11 cellular contexts compared by ENCODE assay signal in genomic region chr7:123746055-123746454, GRCh38. TPM values are rescaled to one million over a fixed set of nuclear protein-coding genes. Genes with fewer than 3 reads are reported as not detected.
DNase-seq lines count a peak whose midpoint lies in the region; ATAC-seq and TF ChIP-seq lines count a peak whose summit lies in the region.
"Had no signal": no experiment of that assay in that cellular context is flagged by ENCODE, and none has a peak within 500 bp of the region (broad histone marks: within the 10 kb centered on the region; RNA-seq: fewer than 3 reads in every experiment).

No MANE protein-coding gene starts in this region.

- peaks cover 60% of the 10 kb centered on the region for H3K4me1 Mint-ChIP-seq in activated CD8-positive, alpha-beta T cell treated with anti-CD3 and anti-CD28 coated beads for 36 hours (ENCODE audit: low read depth)
- peaks cover 55 to 72% of the 10 kb centered on the region in 2 donors for H3K4me1 Mint-ChIP-seq in immature natural killer cell

- H3K4me3 ChIP-seq in left ventricle myocardium inferior (peak overlapping the region; percentile 89), upper lobe of right lung (peak overlapping the region; percentile 76)

- intact Hi-C loops in left ventricle myocardium inferior (cut with micrococcal nuclease): no loop called here
- intact Hi-C loops in left ventricle myocardium superior (cut with micrococcal nuclease): no loop called here
- intact Hi-C loops in activated CD8-positive, alpha-beta T cell treated with anti-CD3 and anti-CD28 coated beads for 36 hours (cut with micrococcal nuclease): loop anchor here (5.0 kb wide), 1 partner anchor 34 kb away; no protein-coding TSS in a partner anchor
- intact Hi-C loops in upper lobe of right lung (cut with DNase I): no loop called here

- TF ChIP-seq CTCF in left ventricle myocardium inferior (IDR thresholded peaks at IDR 0.05; ENCODE audit: borderline replicate concordance) (no peak), upper lobe of right lung (IDR thresholded peaks at IDR 0.05) (no peak)
- TF ChIP-seq CTCF in activated CD8-positive, alpha-beta T cell treated with anti-CD3 and anti-CD28 coated beads for 36 hours (IDR thresholded peaks at IDR 0.05): no peak

- no peaks in the 10 kb centered on the region for H3K9me3 Mint-ChIP-seq in activated CD8-positive, alpha-beta T cell treated with anti-CD3 and anti-CD28 coated beads for 36 hours
- no peaks in the 10 kb centered on the region for H3K9me3 Mint-ChIP-seq in immature natural killer cell

- H3K27ac ChIP-seq in left ventricle myocardium inferior (replicated peaks) (peak overlapping the region; percentile 98), upper lobe of right lung (no peak overlapping the region)
- H3K27ac ChIP-seq: thyroid gland had no signal

- ATAC-seq in left ventricle myocardium superior (no peak), upper lobe of right lung (no peak), GM21447 (IDR thresholded peaks at IDR 0.05; ENCODE audit: unreplicated experiment) (no peak), GM19324 (IDR thresholded peaks at IDR 0.05; ENCODE audit: low FRiP score, unreplicated experiment) (no peak)
- no peak for ATAC-seq in activated CD8-positive, alpha-beta T cell treated with anti-CD3 and anti-CD28 coated beads for 36 hours

- CTCF ChIA-PET in activated CD8-positive, alpha-beta T cell treated with anti-CD3 and anti-CD28 coated beads for 36 hours (lab: Charles Lee): interaction anchor here (1.0 to 1.4 kb wide), 5 partner anchors 16 to 64 kb away, joined by 3 to 9 read pairs (median 4); no protein-coding TSS in a partner anchor

- POLR2A ChIA-PET in activated CD8-positive, alpha-beta T cell treated with anti-CD3 and anti-CD28 coated beads for 36 hours (lab: Charles Lee): interaction anchor here (1.2 kb wide), 1 partner anchor 9 kb away, joined by 4 read pairs; no protein-coding TSS in a partner anchor

- H3K27ac Mint-ChIP-seq in activated CD8-positive, alpha-beta T cell treated with anti-CD3 and anti-CD28 coated beads for 36 hours: no peak overlapping the region
- H3K27ac Mint-ChIP-seq in immature natural killer cell: peak overlapping the region in 1 of 6 donors; percentile 5

- no peaks in the 10 kb centered on the region for H3K9me3 ChIP-seq in left ventricle myocardium inferior (replicated peaks)
- no peaks in the 10 kb centered on the region for H3K9me3 ChIP-seq in upper lobe of right lung
- H3K9me3 ChIP-seq: thyroid gland had no signal

- H3K4me1 ChIP-seq in left ventricle myocardium inferior: peaks cover 96% of the 10 kb centered on the region
- H3K4me1 ChIP-seq in upper lobe of right lung: peaks cover 37% of the 10 kb centered on the region

- H3K27me3 ChIP-seq in left ventricle myocardium inferior (ENCODE audit: low read depth) (no peaks in the 10 kb centered on the region), upper lobe of right lung (no peaks in the 10 kb centered on the region)
- H3K27me3 ChIP-seq: thyroid gland had no signal

- H3K36me3 ChIP-seq in left ventricle myocardium inferior: no peaks in the 10 kb centered on the region
- no peaks in the 10 kb centered on the region for H3K36me3 ChIP-seq in upper lobe of right lung
- H3K36me3 ChIP-seq: thyroid gland had no signal

- H3K36me3 Mint-ChIP-seq in activated CD8-positive, alpha-beta T cell treated with anti-CD3 and anti-CD28 coated beads for 36 hours (ENCODE audit: low read depth): peaks cover 10% of the 10 kb centered on the region
- H3K36me3 Mint-ChIP-seq in immature natural killer cell: no peaks in the 10 kb centered on the region

- no peaks in the 10 kb centered on the region for H3K27me3 Mint-ChIP-seq in activated CD8-positive, alpha-beta T cell treated with anti-CD3 and anti-CD28 coated beads for 36 hours
- H3K27me3 Mint-ChIP-seq in immature natural killer cell (ENCODE audit: low read depth in 3 of 3): peaks cover 2 to 15% (median 13%) of the 10 kb centered on the region in 3 donors

- no peak for DNase-seq in left ventricle myocardium inferior
- no peak for DNase-seq in left ventricle myocardium superior
- DNase-seq in activated CD8-positive, alpha-beta T cell treated with anti-CD3 and anti-CD28 coated beads for 36 hours: no peak
- no peak for DNase-seq in immature natural killer cell
- no peak for DNase-seq in upper lobe of right lung
- DNase-seq in AML-193 (lab: John Stamatoyannopoulos, UW): no peak
- DNase-seq: NCI-H146, T-helper 9 cell, thyroid gland had no signal

- peak overlapping the region; percentile 83 for H3K4me3 Mint-ChIP-seq in activated CD8-positive, alpha-beta T cell treated with anti-CD3 and anti-CD28 coated beads for 36 hours
- peak overlapping the region; percentile 40 to 97 (median 93) for H3K4me3 Mint-ChIP-seq in immature natural killer cell

RNA-seq across cellular contexts. Expression of gene WASL, which starts 2.7 kb away (rescaled TPM):
- total RNA-seq in left ventricle myocardium inferior (27.5 TPM), left ventricle myocardium superior (31.6 TPM), upper lobe of right lung (40.0 TPM)
- total RNA-seq in activated CD8-positive, alpha-beta T cell treated with anti-CD3 and anti-CD28 coated beads for 36 hours: 1 to 10 TPM; 5.8 to 5.9 TPM
- 1 to 10 TPM; 1.1 to 2.4 (median 1.7) TPM for polyA plus RNA-seq in immature natural killer cell
